ENCODE assay signal across 1 cellular context in genomic region chr20:62320581-62321354, GRCh38.
TF ChIP-seq lines count a peak whose summit lies in the region.

No MANE protein-coding gene starts in this region.

TF ChIP-seq in HepG2, 621 proteins besides CTCF, POLR2A, EP300 and RAD21:
- peak; percentile 89; the same call in 1 of the 2 replicates for TF ChIP-seq NR2F6 (IDR thresholded peaks at IDR 0.05)
- TF ChIP-seq NR2F6 (CRISPR knock-in tag; IDR thresholded peaks at IDR 0.05): no peak
- TF ChIP-seq ZBTB33 (CRISPR knock-in tag; IDR thresholded peaks at IDR 0.05): peak; percentile 48; the same call in 1 of the 2 replicates
- TF ChIP-seq RARA (CRISPR knock-in tag; IDR thresholded peaks at IDR 0.05): peak; percentile 33; the same call in 1 of the 2 replicates
- TF ChIP-seq ZBTB49 (CRISPR knock-in tag; IDR thresholded peaks at IDR 0.05; ENCODE audit: borderline replicate concordance): no peak
- TF ChIP-seq GLMP (CRISPR knock-in tag; IDR thresholded peaks at IDR 0.05; ENCODE audit: borderline replicate concordance): no peak
- no peak for TF ChIP-seq ZBTB37 (CRISPR knock-in tag; IDR thresholded peaks at IDR 0.05)
- peak; percentile 45; the same call in 1 of the 2 replicates for TF ChIP-seq ESRRA (CRISPR knock-in tag; IDR thresholded peaks at IDR 0.05; ENCODE audit: low read depth)
- no peak for TF ChIP-seq PRDM10 (CRISPR knock-in tag; IDR thresholded peaks at IDR 0.05; ENCODE audit: low read depth)
- TF ChIP-seq ZNF33A (CRISPR knock-in tag; IDR thresholded peaks at IDR 0.05; ENCODE audit: borderline replicate concordance): no peak
- 0 out of 2 replicates have a peak, but pooled peaks have one; percentile 59 for TF ChIP-seq HNRNPL (IDR thresholded peaks at IDR 0.05; ENCODE audit: low read depth, low read length)
- TF ChIP-seq ZBTB7A (CRISPR knock-in tag; IDR thresholded peaks at IDR 0.05): 0 out of 2 replicates have a peak, but pooled peaks have one; percentile 31
- TF ChIP-seq ZNF329 (CRISPR knock-in tag; IDR thresholded peaks at IDR 0.05; ENCODE audit: low read depth): no peak
- TF ChIP-seq JDP2 (CRISPR knock-in tag; IDR thresholded peaks at IDR 0.05; ENCODE audit: borderline replicate concordance): no peak
- peak; percentile 66; the same call in 1 of the 2 replicates for TF ChIP-seq NR2F2 (IDR thresholded peaks at IDR 0.05; ENCODE audit: borderline replicate concordance, low read depth)
- TF ChIP-seq ZNF768 (CRISPR knock-in tag; IDR thresholded peaks at IDR 0.05): peak; percentile 20; the same call in 1 of the 2 replicates
- TF ChIP-seq ZNF503 (CRISPR knock-in tag; IDR thresholded peaks at IDR 0.05): no peak
- peak; percentile 51; the same call in 1 of the 2 replicates for TF ChIP-seq RBFOX2 (IDR thresholded peaks at IDR 0.05; ENCODE audit: low read depth, low read length)
- TF ChIP-seq CENPT (CRISPR knock-in tag; IDR thresholded peaks at IDR 0.05; ENCODE audit: low read depth): no peak
- TF ChIP-seq NR2C2 (CRISPR knock-in tag; IDR thresholded peaks at IDR 0.05; ENCODE audit: borderline replicate concordance): peak; percentile 79
- peak; percentile 25; the same call in 1 of the 2 replicates for TF ChIP-seq HOXA3 (CRISPR knock-in tag; IDR thresholded peaks at IDR 0.05)
- peak; percentile 44; the same call in 1 of the 2 replicates for TF ChIP-seq ZNF687 (CRISPR knock-in tag; IDR thresholded peaks at IDR 0.05)
- TF ChIP-seq MTERF4 (CRISPR knock-in tag; IDR thresholded peaks at IDR 0.05): no peak
- no peak for TF ChIP-seq JUNB (CRISPR knock-in tag; IDR thresholded peaks at IDR 0.05; ENCODE audit: borderline replicate concordance)
- no peak for TF ChIP-seq FOSL1 (CRISPR knock-in tag; IDR thresholded peaks at IDR 0.05; ENCODE audit: borderline replicate concordance)
- peak; percentile 58; the same call in 1 of the 2 replicates for TF ChIP-seq NRL (CRISPR knock-in tag; IDR thresholded peaks at IDR 0.05; ENCODE audit: borderline replicate concordance)
- TF ChIP-seq HMGXB4 (CRISPR knock-in tag; IDR thresholded peaks at IDR 0.05; ENCODE audit: borderline replicate concordance in 1 of 2, low read depth in 1 of 2): no peak
- no peak for TF ChIP-seq KAT7 (CRISPR knock-in tag; IDR thresholded peaks at IDR 0.05; ENCODE audit: borderline replicate concordance)
- TF ChIP-seq NFIB (CRISPR knock-in tag; IDR thresholded peaks at IDR 0.05; ENCODE audit: borderline replicate concordance): peak; percentile 74; the same call in 1 of the 2 replicates
- TF ChIP-seq AGO2 (optimal IDR thresholded peaks at IDR 0.05; ENCODE audit: low read depth, low read length): peak; percentile 93
- peak; percentile 44; the same call in 1 of the 2 replicates for TF ChIP-seq MTA1 (CRISPR knock-in tag; IDR thresholded peaks at IDR 0.05; ENCODE audit: borderline replicate concordance)
- no peak for TF ChIP-seq MEIS1 (CRISPR knock-in tag; IDR thresholded peaks at IDR 0.05; ENCODE audit: borderline replicate concordance)
